In genomic region chr15:44584162-44584749, GRCh38 we compare ENCODE assay signal across 8 cellular contexts. TPM values are rescaled to one million over a fixed set of nuclear protein-coding genes. Genes with fewer than 3 reads are reported as not detected.
DNase-seq lines count a peak whose midpoint lies in the region; ATAC-seq and TF ChIP-seq lines count a peak whose summit lies in the region.

No MANE protein-coding gene starts in this region.

- no peak overlapping the region for H2AFZ ChIP-seq in neural progenitor cell (replicated peaks)

- H3K79me2 ChIP-seq in neural progenitor cell (ENCODE audit: low read depth) = no peaks in the 10 kb centered on the region

- peaks cover 75% of the 10 kb centered on the region for H3K36me3 Mint-ChIP-seq in activated B cell treated with CpG ODN at 0.5 μM for 24 hours (ENCODE audit: low read depth)
- H3K36me3 Mint-ChIP-seq in neural progenitor cell = peaks cover 30% of the 10 kb centered on the region

- H3K9me3 ChIP-seq in neural progenitor cell (ENCODE audit: low read depth) = no peaks in the 10 kb centered on the region

- H3K9ac ChIP-seq in neural progenitor cell = no peak overlapping the region

- H3K27me3 ChIP-seq in neural progenitor cell = no peaks in the 10 kb centered on the region

- H3K4me2 ChIP-seq in neural progenitor cell = no peak overlapping the region

- H3K27ac Mint-ChIP-seq in activated B cell treated with CpG ODN at 0.5 μM for 24 hours (no peak overlapping the region), neural progenitor cell (no peak overlapping the region)

- DNase-seq in Caki2 (ENCODE audit: low read depth) (peak; percentile 26), HuH-7 (ENCODE audit: low spot score) (peak; percentile 28), activated B cell treated with CpG ODN at 0.5 μM for 24 hours (peak; percentile 31), dermis blood vessel endothelial cell (peak; percentile 72), neural progenitor cell (ENCODE audit: low spot score) (peak; percentile 44), kidney glomerular epithelial cell (lab: John Stamatoyannopoulos, UW) (no peak)

- TF ChIP-seq CTCF in activated B cell treated with CpG ODN at 0.5 μM for 24 hours (IDR thresholded peaks at IDR 0.05) (no peak), neural progenitor cell (IDR thresholded peaks at IDR 0.05) (peak; percentile 52)

- no peak overlapping the region for H3K4me3 ChIP-seq in neural progenitor cell

- intact Hi-C loops in activated B cell treated with CpG ODN at 0.5 μM for 24 hours (cut with micrococcal nuclease) = loop anchor here (5.0 kb wide), 2 partner anchors 338 to 453 kb away; no protein-coding TSS in a partner anchor

- no peaks in the 10 kb centered on the region for H4K20me1 ChIP-seq in neural progenitor cell (ENCODE audit: low read depth)

- CTCF ChIA-PET in activated B cell treated with CpG ODN at 0.5 μM for 24 hours (lab: Charles Lee) = interaction anchor here (0.6 to 3.5 kb wide), 8 partner anchors 9 to 153 kb away, joined by 3 to 37 read pairs (median 4); partner anchors contain the start of genes SPG11 and TRIM69

- H3K27me3 Mint-ChIP-seq in activated B cell treated with CpG ODN at 0.5 μM for 24 hours = no peaks in the 10 kb centered on the region
- no peaks in the 10 kb centered on the region for H3K27me3 Mint-ChIP-seq in neural progenitor cell (ENCODE audit: insufficient read depth, low read depth)

- H3K27ac ChIP-seq in neural progenitor cell = no peak overlapping the region

- peaks cover 2% of the 10 kb centered on the region for H3K4me1 Mint-ChIP-seq in activated B cell treated with CpG ODN at 0.5 μM for 24 hours
- no peaks in the 10 kb centered on the region for H3K4me1 Mint-ChIP-seq in neural progenitor cell

- no peaks in the 10 kb centered on the region for H3F3A ChIP-seq in neural progenitor cell (ENCODE audit: low read depth)

- peak; percentile 82 for ATAC-seq in activated B cell treated with CpG ODN at 0.5 μM for 24 hours (ENCODE audit: low read depth)
- ATAC-seq in GM18861 (IDR thresholded peaks at IDR 0.05; ENCODE audit: unreplicated experiment) = no peak
- no peak for ATAC-seq in HG02588 (IDR thresholded peaks at IDR 0.05; ENCODE audit: unreplicated experiment)

- H3K36me3 ChIP-seq in neural progenitor cell = no peaks in the 10 kb centered on the region

- no peaks in the 10 kb centered on the region for H3K4me1 ChIP-seq in neural progenitor cell

- POLR2A ChIA-PET in activated B cell treated with CpG ODN at 0.5 μM for 24 hours (lab: Charles Lee) = interaction anchor here (0.6 to 1.9 kb wide), 7 partner anchors 34 to 817 kb away, joined by 3 to 8 read pairs (median 5); partner anchors contain the start of genes B2M, PATL2, SPG11 and TRIM69

- H3K9me3 Mint-ChIP-seq in activated B cell treated with CpG ODN at 0.5 μM for 24 hours (no peaks in the 10 kb centered on the region), neural progenitor cell (no peaks in the 10 kb centered on the region)

- H3K4me3 Mint-ChIP-seq in activated B cell treated with CpG ODN at 0.5 μM for 24 hours (no peak overlapping the region), neural progenitor cell (no peak overlapping the region)

- in situ Hi-C loops in Caki2 (cut with HindIII; ENCODE audit: low pct_unique_long_range_greater_than_20kb, low sequenced_read_pairs) = loop anchor here (25.0 kb wide), 1 partner anchor 153 kb away; the partner anchor contains the start of gene TRIM69

RNA-seq across cellular contexts. Expression of gene EIF3J, which starts 47.3 kb away (rescaled TPM):
- total RNA-seq in Caki2 (2014; rRNA removed; shearing (Covaris generic); ENCODE audit: low replicate concordance) = 21.3 and 36.3 TPM in 2 replicates
- total RNA-seq in activated B cell treated with CpG ODN at 0.5 μM for 24 hours = 78.9 and 88.4 TPM in 2 replicates
- total RNA-seq in dermis blood vessel endothelial cell = 49.7 and 93.9 TPM in 2 replicates
- 43.8 and 76.2 TPM in 2 replicates for total RNA-seq in neural progenitor cell (ENCODE audit: low replicate concordance)
